In genomic region chr13:110411316-110412105, GRCh38 we compare ENCODE assay signal across 8 cellular contexts.
DNase-seq lines count a peak whose midpoint lies in the region; ATAC-seq and TF ChIP-seq lines count a peak whose summit lies in the region.

No MANE protein-coding gene starts in this region.

- TF ChIP-seq CTCF in brain (conservative IDR thresholded peaks at IDR 0.05) (no peak), nephron progenitor cell (IDR thresholded peaks at IDR 0.05) (no peak), CD14-positive monocyte (IDR thresholded peaks at IDR 0.05) (no peak)

- CTCF ChIA-PET in naive thymus-derived CD4-positive, alpha-beta T cell (lab: Charles Lee): interaction anchor here (0.7 to 3.4 kb wide), 9 partner anchors 9 to 1448 kb away, joined by 3 to 31 read pairs (median 3); no protein-coding TSS in a partner anchor

- DNase-seq in nephron progenitor cell (peak; percentile 45), NCI-H1694 (lab: John Stamatoyannopoulos, UW) (no peak), CD14-positive monocyte (ENCODE audit: low spot score) (no peak)
- no peak for DNase-seq in naive thymus-derived CD4-positive, alpha-beta T cell

- H3K4me1 Mint-ChIP-seq in brain: peaks cover 38% of the 10 kb centered on the region
- peaks cover 77% of the 10 kb centered on the region for H3K4me1 Mint-ChIP-seq in nephron progenitor cell
- peaks cover 0 to 11% (median 4%) of the 10 kb centered on the region in 7 donors for H3K4me1 Mint-ChIP-seq in naive thymus-derived CD4-positive, alpha-beta T cell
- H3K4me1 Mint-ChIP-seq in CD14-positive monocyte: peaks cover 7% of the 10 kb centered on the region

- no peaks in the 10 kb centered on the region for H3K36me3 ChIP-seq in BLaER1
- H3K36me3 ChIP-seq in naive thymus-derived CD4-positive, alpha-beta T cell (ENCODE audit: control insufficient read depth in 2 of 3, insufficient read depth in 3 of 3, low read length in 3 of 3): no peaks in the 10 kb centered on the region

- H3K36me3 Mint-ChIP-seq in brain (peaks cover 24% of the 10 kb centered on the region), nephron progenitor cell (ENCODE audit: low read depth) (peaks cover 45% of the 10 kb centered on the region), CD14-positive monocyte (no peaks in the 10 kb centered on the region)
- H3K36me3 Mint-ChIP-seq in naive thymus-derived CD4-positive, alpha-beta T cell: peaks cover 0 to 5% (median 0%) of the 10 kb centered on the region in 5 donors

- no peaks in the 10 kb centered on the region for H3K27me3 ChIP-seq in BLaER1
- peaks cover 0 to 9% of the 10 kb centered on the region in 2 donors for H3K27me3 ChIP-seq in naive thymus-derived CD4-positive, alpha-beta T cell (ENCODE audit: control insufficient read depth in 2 of 2, insufficient read depth in 2 of 2, low read length in 2 of 2)

- no peak overlapping the region for H3K9ac ChIP-seq in BLaER1

- ATAC-seq in HG02642 (IDR thresholded peaks at IDR 0.05; ENCODE audit: poor library complexity, unreplicated experiment): peak; percentile 9
- no peak for ATAC-seq in naive thymus-derived CD4-positive, alpha-beta T cell
- no peak for ATAC-seq in HG03460 (IDR thresholded peaks at IDR 0.05; ENCODE audit: unreplicated experiment)

- H3K9me3 Mint-ChIP-seq in brain: no peaks in the 10 kb centered on the region
- peaks cover 3% of the 10 kb centered on the region for H3K9me3 Mint-ChIP-seq in nephron progenitor cell
- peaks cover 0 to 5% (median 0%) of the 10 kb centered on the region in 11 donors for H3K9me3 Mint-ChIP-seq in naive thymus-derived CD4-positive, alpha-beta T cell
- peaks cover 0 to 3% (median 0%) of the 10 kb centered on the region in 7 donors for H3K9me3 Mint-ChIP-seq in CD14-positive monocyte

- H3K27me3 Mint-ChIP-seq in brain: peaks cover 9% of the 10 kb centered on the region
- H3K27me3 Mint-ChIP-seq in nephron progenitor cell (ENCODE audit: low read depth, poor library complexity): peaks cover 4% of the 10 kb centered on the region
- peaks cover 67 to 81% (median 75%) of the 10 kb centered on the region in 5 donors for H3K27me3 Mint-ChIP-seq in naive thymus-derived CD4-positive, alpha-beta T cell
- peaks cover 27 to 56% (median 31%) of the 10 kb centered on the region in 3 donors for H3K27me3 Mint-ChIP-seq in CD14-positive monocyte (ENCODE audit: low read depth in 3 of 3)

- H3K4me3 ChIP-seq in BLaER1: no peak overlapping the region
- H3K4me3 ChIP-seq in naive thymus-derived CD4-positive, alpha-beta T cell (ENCODE audit: low read length): no peak overlapping the region

- intact Hi-C loops in naive thymus-derived CD4-positive, alpha-beta T cell (cut with micrococcal nuclease): loop anchor here in 1 of 2 donors (1.0 kb wide), 1 partner anchor 189 kb away; no protein-coding TSS in a partner anchor
- intact Hi-C loops in CD14-positive monocyte (cut with micrococcal nuclease): loop anchor here (2.0 to 10.0 kb wide), 5 partner anchors 189 to 1449 kb away; no protein-coding TSS in a partner anchor

- peak overlapping the region; percentile 79 for H3K4me2 ChIP-seq in BLaER1

- H3K27ac ChIP-seq in BLaER1: no peak overlapping the region
- H3K27ac ChIP-seq in naive thymus-derived CD4-positive, alpha-beta T cell (ENCODE audit: low read depth, low read length): no peak overlapping the region

- H3K27ac Mint-ChIP-seq in brain (peak overlapping the region in 4 of 5 experiments; percentile 64 to 91 (median 76)), nephron progenitor cell (peak overlapping the region; percentile 97), CD14-positive monocyte (no peak overlapping the region)
- no peak overlapping the region for H3K27ac Mint-ChIP-seq in naive thymus-derived CD4-positive, alpha-beta T cell

- POLR2A ChIA-PET in naive thymus-derived CD4-positive, alpha-beta T cell (lab: Charles Lee): no interaction called here

- H3K9me3 ChIP-seq in BLaER1: no peaks in the 10 kb centered on the region
- no peaks in the 10 kb centered on the region for H3K9me3 ChIP-seq in naive thymus-derived CD4-positive, alpha-beta T cell (ENCODE audit: control insufficient read depth in 2 of 3, low read length in 3 of 3)

- no peaks in the 10 kb centered on the region for H4K20me1 ChIP-seq in BLaER1

- H3K4me3 Mint-ChIP-seq in brain: no peak overlapping the region
- H3K4me3 Mint-ChIP-seq in nephron progenitor cell: peak overlapping the region; percentile 53
- no peak overlapping the region for H3K4me3 Mint-ChIP-seq in naive thymus-derived CD4-positive, alpha-beta T cell
- no peak overlapping the region for H3K4me3 Mint-ChIP-seq in CD14-positive monocyte

- H3K4me1 ChIP-seq in BLaER1: peaks cover 63% of the 10 kb centered on the region
- H3K4me1 ChIP-seq in naive thymus-derived CD4-positive, alpha-beta T cell (ENCODE audit: control insufficient read depth in 2 of 2, insufficient read depth in 2 of 2, low read length in 2 of 2): no peaks in the 10 kb centered on the region

Comparison
In these comparisons a context has a peak if more than half of its experiments do, and no peak if none do; other contexts are left out.
1. H3K27ac Mint-ChIP-seq: peak in brain (4 of 5) and nephron progenitor cell (single experiment); none in naive thymus-derived CD4-positive, alpha-beta T cell (0 of 9) and CD14-positive monocyte (0 of 7).